ENCODE assay signal across 8 cellular contexts in the genomic region with DNA sequence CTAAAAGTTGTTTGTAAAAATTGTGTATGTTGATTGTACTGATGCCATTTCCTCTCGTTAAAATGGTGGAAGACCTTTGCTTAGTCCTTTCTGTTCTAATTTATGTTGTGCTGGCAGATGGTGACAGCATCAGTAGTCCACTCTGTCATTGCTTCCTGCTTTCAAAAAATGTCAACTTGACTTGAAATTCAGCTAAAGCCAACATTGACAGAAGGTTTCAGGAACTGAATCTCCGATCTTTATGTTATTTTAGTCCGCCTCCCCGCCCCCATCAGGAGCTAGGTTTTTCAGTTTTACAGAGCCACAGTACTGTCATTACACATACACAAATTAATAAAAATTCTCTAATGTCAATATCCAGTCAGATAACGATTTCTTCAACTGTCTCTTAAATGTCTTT. TPM values are rescaled to one million over a fixed set of nuclear protein-coding genes. Genes with fewer than 3 reads are reported as not detected.
DNase-seq lines count a peak whose midpoint lies in the region; ATAC-seq and TF ChIP-seq lines count a peak whose summit lies in the region.

No MANE protein-coding gene starts in this region.

- H3K36me3 Mint-ChIP-seq in naive thymus-derived CD8-positive, alpha-beta T cell: peaks cover 0 to 10% (median 0%) of the 10 kb centered on the region in 3 donors

- H3K9me3 Mint-ChIP-seq in naive thymus-derived CD8-positive, alpha-beta T cell: no peaks in the 10 kb centered on the region

- no peaks in the 10 kb centered on the region for H3K27me3 Mint-ChIP-seq in naive thymus-derived CD8-positive, alpha-beta T cell

- DNase-seq in NCI-H1092 treated with DMSO at 0.1 percent for 48 hours (lab: John Stamatoyannopoulos, UW): peak; percentile 19
- DNase-seq in NCI-H1092 (lab: John Stamatoyannopoulos, UW): no peak
- DNase-seq in adrenal gland: no peak
- DNase-seq in naive thymus-derived CD8-positive, alpha-beta T cell: no peak
- DNase-seq in amniotic stem cell (lab: John Stamatoyannopoulos, UW): no peak
- no peak for DNase-seq in glomerular visceral epithelial cell (ENCODE audit: extremely low spot score)

- H3K79me2 ChIP-seq in KMS-11 (ENCODE audit: insufficient read depth, low read depth): peaks cover 57% of the 10 kb centered on the region

- H3K9me3 ChIP-seq in adrenal gland (replicated peaks in 1 of 3): no peaks in the 10 kb centered on the region

- H2AFZ ChIP-seq in KMS-11 (ENCODE audit: low read depth): 0 out of 2 replicates have a peak overlapping the region, but pooled peaks have one; percentile 99

- H3K9ac ChIP-seq in KMS-11: peak overlapping the region; percentile 94; the same call in 1 of the 2 replicates

- POLR2A ChIA-PET in naive thymus-derived CD8-positive, alpha-beta T cell (lab: Charles Lee): interaction anchor here (2.1 kb wide), 1 partner anchor 237 kb away, joined by 15 read pairs; a partner anchor contains a TSS

- H4K20me1 ChIP-seq in KMS-11 (ENCODE audit: insufficient read depth): no peaks in the 10 kb centered on the region

- no peak for ATAC-seq in naive thymus-derived CD8-positive, alpha-beta T cell
- no peak for ATAC-seq in HG02798 (IDR thresholded peaks at IDR 0.05; ENCODE audit: poor library complexity, unreplicated experiment)

- H3K4me2 ChIP-seq in KMS-11: peak overlapping the region; percentile 69

- H3K36me3 ChIP-seq in KMS-11 (ENCODE audit: insufficient read depth): no peaks in the 10 kb centered on the region
- no peaks in the 10 kb centered on the region for H3K36me3 ChIP-seq in adrenal gland (replicated peaks in 1 of 2)

- H3K27ac ChIP-seq in KMS-11 (peak overlapping the region; percentile 91; the same call in 1 of the 2 replicates), adrenal gland (peak overlapping the region in 4 of 5 donors; percentile 11 to 96 (median 95))

- H3K27ac Mint-ChIP-seq in naive thymus-derived CD8-positive, alpha-beta T cell: peak overlapping the region; percentile 64 to 99 (median 94)

- H3K4me3 Mint-ChIP-seq in naive thymus-derived CD8-positive, alpha-beta T cell: peak overlapping the region; percentile 76 to 100 (median 99)

- intact Hi-C loops in adrenal gland (cut with DNase I): no loop called here

- no peaks in the 10 kb centered on the region for H3K27me3 ChIP-seq in KMS-11 (ENCODE audit: insufficient read depth, low read depth)
- H3K27me3 ChIP-seq in adrenal gland: no peaks in the 10 kb centered on the region

- peaks cover 23 to 68% (median 65%) of the 10 kb centered on the region in 4 donors for H3K4me1 Mint-ChIP-seq in naive thymus-derived CD8-positive, alpha-beta T cell

- no peak for TF ChIP-seq POLR2A in adrenal gland (IDR thresholded peaks at IDR 0.05)

- WGBS in adrenal gland, 4 donors: 42 to 53% (median 48%) methylated on average over 5 of the region's 5 CpGs

- H3K4me1 ChIP-seq in KMS-11 (ENCODE audit: low read depth, poor library complexity, severe bottlenecking) (peaks cover 17% of the 10 kb centered on the region), adrenal gland (replicated peaks in 1 of 2) (peaks cover 30 to 38% of the 10 kb centered on the region in 2 donors)

- TF ChIP-seq CTCF in KMS-11 (conservative IDR thresholded peaks at IDR 0.05; ENCODE audit: low read depth, low read length) (no peak), adrenal gland (IDR thresholded peaks at IDR 0.05) (no peak)

- no peak overlapping the region for H3K4me3 ChIP-seq in KMS-11 (IDR thresholded peaks at IDR 0.05; ENCODE audit: insufficient read depth, low read depth, low read length)
- H3K4me3 ChIP-seq in adrenal gland: peak overlapping the region in 1 of 4 donors; percentile 88

RNA-seq across cellular contexts. Expression of a gene that starts 1.5 kb away (rescaled TPM):
- total RNA-seq in adrenal gland: 10 to 100 TPM in 7 of 8 donors, 1 to 10 TPM in 1; 8.8 to 43.7 (median 21.9) TPM
- polyA plus RNA-seq in adrenal gland: 10 to 100 TPM; 11.2 to 40.2 (median 17.5) TPM
- 10 to 100 TPM; 33.0 to 40.1 TPM for total RNA-seq in naive thymus-derived CD8-positive, alpha-beta T cell
- 10 to 100 TPM; 16.2 to 32.2 (median 26.0) TPM for polyA plus RNA-seq in naive thymus-derived CD8-positive, alpha-beta T cell

RNA-seq across cellular contexts. Expression of a gene that starts 1.6 kb away (rescaled TPM):
- 100 to 1,000 TPM in 3 of 8 donors, 10 to 100 TPM in 5; 51.4 to 118 (median 76.8) TPM for total RNA-seq in adrenal gland
- 100 to 1,000 TPM in 1 of 3 donors, 10 to 100 TPM in 2; 51.1 to 186 (median 59.2) TPM for polyA plus RNA-seq in adrenal gland
- 10 to 100 TPM; 36.1 to 36.4 TPM for total RNA-seq in naive thymus-derived CD8-positive, alpha-beta T cell
- polyA plus RNA-seq in naive thymus-derived CD8-positive, alpha-beta T cell: 10 to 100 TPM; 88.9 to 96.1 (median 90.5) TPM
